In the genomic region with DNA sequence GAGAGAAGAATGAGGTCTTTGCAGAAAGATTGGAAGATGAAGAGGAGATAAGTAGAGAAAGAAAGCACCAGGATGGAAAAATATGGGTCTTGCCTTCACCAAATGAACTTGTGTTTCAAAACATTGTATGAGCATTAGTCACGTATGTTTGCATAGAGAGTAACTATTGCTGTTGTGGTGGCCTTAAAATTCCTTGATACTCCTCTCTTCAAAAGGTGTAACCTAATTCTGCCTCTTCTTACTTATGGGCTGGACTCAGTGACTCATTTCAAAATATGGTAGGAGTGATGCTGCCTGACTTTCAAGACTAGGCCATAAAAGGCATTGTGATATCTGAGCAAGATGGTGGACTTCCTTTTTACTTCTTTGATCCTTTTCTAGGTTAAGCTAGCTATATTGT, we compare ENCODE assay signal across 22 cellular contexts.
A peak's percentile ranks its signal among the peaks of the same experiment; 100 is the strongest.
DNase-seq lines count a peak whose midpoint lies in the region; ATAC-seq, FAIRE-seq and TF ChIP-seq lines count a peak whose summit lies in the region.
"Had no signal": no experiment of that assay in that cellular context is flagged by ENCODE, and none has a peak within 500 bp of the region (broad histone marks: within the 10 kb centered on the region; RNA-seq: fewer than 3 reads in every experiment).

No MANE protein-coding gene starts in this region.

- H3K4me1 ChIP-seq in lower lobe of right lung (no peaks in the 10 kb centered on the region), spleen (no peaks in the 10 kb centered on the region)

- H3K27ac ChIP-seq in lower lobe of right lung (no peak overlapping the region), spleen (no peak overlapping the region)
- H3K27ac ChIP-seq: C4-2B, HL-60 had no signal

- H3K9me3 ChIP-seq in lower lobe of right lung (no peaks in the 10 kb centered on the region), spleen (peaks cover 0 to 13% (median 2%) of the 10 kb centered on the region in 8 donors)

- H3K36me3 ChIP-seq in lower lobe of right lung (no peaks in the 10 kb centered on the region), spleen (no peaks in the 10 kb centered on the region)

- FAIRE-seq in D721Med (lab: Jason Lieb, UNC): no peak
- FAIRE-seq: GM18507, H1 had no signal

- DNase-seq in H4 (ENCODE audit: low spot score): peak; percentile 27
- DNase-seq in RPMI7951 (ENCODE audit: low read depth): peak; percentile 25
- peak; percentile 12 for DNase-seq in fibroblast of mammary gland (ENCODE audit: low read depth)
- DNase-seq in skeletal muscle cell (ENCODE audit: low read depth): peak; percentile 56
- DNase-seq in lower lobe of right lung: no peak
- no peak for DNase-seq in COLO668 (lab: John Stamatoyannopoulos, UW; ENCODE audit: unreplicated experiment)
- no peak for DNase-seq in spleen
- no peak for DNase-seq in D721Med (ENCODE audit: insufficient read length, low spot score)
- DNase-seq: activated T-cell treated with anti-CD3 and anti-CD28 coated beads, Interleukin-2, amount 50 U/mL, for 72 hours; DMS79 treated with DMSO at 0.1 percent for 48 hours; erythroblast; islet precursor cell; KBM-7; natural killer cell; NCI-H1048; NCI-H2081 treated with DMSO at 0.1 percent for 48 hours; NCI-H510A treated with DMSO at 0.1 percent for 48 hours had no signal

- no peak for ATAC-seq in lower lobe of right lung
- ATAC-seq: activated T-cell treated with anti-CD3 and anti-CD28 coated beads, Interleukin-2, amount 50 U/mL, for 72 hours; natural killer cell had no signal

- 62 to 90% (median 86%) methylated on average over 1 of the region's 1 CpG for WGBS in spleen, 5 donors

- H3K27me3 ChIP-seq in lower lobe of right lung (ENCODE audit: low read depth) (no peaks in the 10 kb centered on the region), spleen (replicated peaks in 1 of 7) (no peaks in the 10 kb centered on the region)

- H3K4me3 ChIP-seq in fibroblast of mammary gland (ENCODE audit: control insufficient read depth, low read depth, low read length) (no peak overlapping the region), skeletal muscle cell (ENCODE audit: low read depth, low read length) (no peak overlapping the region), lower lobe of right lung (no peak overlapping the region), spleen (no peak overlapping the region)
- H3K4me3 ChIP-seq: smooth muscle cell had no signal

- TF ChIP-seq CTCF in fibroblast of mammary gland (conservative IDR thresholded peaks at IDR 0.05; ENCODE audit: control insufficient read depth, insufficient read depth, low read depth, low read length) (no peak), lower lobe of right lung (IDR thresholded peaks at IDR 0.05) (no peak), spleen (IDR thresholded peaks at IDR 0.05 in 8 of 11, conservative IDR thresholded peaks at IDR 0.05 in 3 of 11) (no peak), D721Med (IDR thresholded peaks at IDR 0.05; ENCODE audit: insufficient read depth, missing control alignments) (no peak)

- intact Hi-C loops in lower lobe of right lung (cut with DNase I): no loop called here
- intact Hi-C loops in spleen (cut with DNase I; ENCODE audit: low total_unique reads): no loop called here

- TF ChIP-seq POLR2A in spleen (IDR thresholded peaks at IDR 0.05): no peak

Comparison
In these comparisons a context has a peak if more than half of its experiments do, and no peak if none do; other contexts are left out.
1. DNase-seq: peak in H4 (single experiment), RPMI7951 (single experiment), fibroblast of mammary gland (single experiment) and skeletal muscle cell (single experiment); none in lower lobe of right lung (single experiment), COLO668 (single experiment), spleen (single experiment) and D721Med (single experiment).